ENCODE assay signal across 26 cellular contexts in the genomic region with DNA sequence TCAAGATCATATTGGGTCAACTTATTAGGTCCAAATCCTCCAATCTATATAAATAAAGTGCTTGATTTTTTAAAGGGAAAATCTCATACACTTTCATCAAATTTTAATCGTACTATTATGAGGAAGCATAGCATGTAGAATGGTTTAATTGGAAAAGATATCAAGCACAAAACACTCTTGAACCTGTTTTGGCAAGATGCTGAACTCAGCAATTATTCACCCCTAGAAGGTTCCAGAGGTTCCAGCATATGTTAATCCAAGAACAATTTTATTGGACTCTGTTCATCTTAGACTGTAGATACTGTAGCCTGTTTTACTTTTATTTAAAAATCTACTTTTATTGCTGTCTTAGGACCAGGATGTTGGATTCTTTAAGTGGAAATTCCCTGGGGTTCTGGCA.
"Had no signal": no experiment of that assay in that cellular context is flagged by ENCODE, and none has a peak within 500 bp of the region (broad histone marks: within the 10 kb centered on the region; RNA-seq: fewer than 3 reads in every experiment).

No MANE protein-coding gene starts in this region.

- H3K27ac Mint-ChIP-seq: naive thymus-derived CD4-positive, alpha-beta T cell; natural killer cell treated with Interleukin-12 subunit alpha and Interleukin-12 subunit beta and Interleukin-15 and Interleukin-18, amount 100 ng/mL, for 72 hours; progenitor cell of endocrine pancreas; stimulated activated naive CD8-positive, alpha-beta T cell treated with anti-CD3 and anti-CD28 coated beads, Interleukin-15, Interleukin-2, amounts not matched to agents 100 ng/mL and 50 ng/mL, for 24 hours had no signal

- H3K4me1 Mint-ChIP-seq: naive thymus-derived CD4-positive, alpha-beta T cell had no signal

- FAIRE-seq: urothelium cell line had no signal

- H3K36me3 ChIP-seq: left ventricle myocardium inferior, ovary, right atrium auricular region, suprapubic skin, thoracic aorta, tibial artery, upper lobe of right lung had no signal

- H2AFZ ChIP-seq: hepatocyte had no signal

- DNase-seq: islet precursor cell; left ventricle myocardium inferior; mesendoderm; midbrain; mucosa of descending colon; naive thymus-derived CD4-positive, alpha-beta T cell; ovary; stimulated activated CD4-positive, alpha-beta T cell treated with anti-CD3 and anti-CD28 coated beads, Interleukin-12 subunit alpha, Interleukin-12 subunit beta, amount 100 ng/mL, for 4 hours; stimulated activated CD4-positive, alpha-beta T cell treated with anti-CD3 and anti-CD28 coated beads, Interleukin-15, amount 100 ng/mL, for 24 hours; stimulated activated CD4-positive, alpha-beta T cell treated with anti-CD3 and anti-CD28 coated beads, Interleukin-2, amount 100 ng/mL, for 24 hours; stimulated activated CD4-positive, alpha-beta T cell treated with anti-CD3 and anti-CD28 coated beads, Interleukin-4, amount 100 ng/mL, for 1 hour; stimulated activated naive CD4-positive, alpha-beta T cell; tibial artery; trophoblast cell; upper lobe of right lung had no signal

- H3K4me3 Mint-ChIP-seq: naive thymus-derived CD4-positive, alpha-beta T cell; natural killer cell treated with Interleukin-12 subunit alpha and Interleukin-12 subunit beta and Interleukin-15 and Interleukin-18, amount 100 ng/mL, for 72 hours; stimulated activated naive CD8-positive, alpha-beta T cell treated with anti-CD3 and anti-CD28 coated beads, Interleukin-15, Interleukin-2, amounts not matched to agents 100 ng/mL and 50 ng/mL, for 24 hours had no signal

- H3K79me2 ChIP-seq: hepatocyte had no signal

- H3K36me3 Mint-ChIP-seq: naive thymus-derived CD4-positive, alpha-beta T cell; natural killer cell treated with Interleukin-12 subunit alpha and Interleukin-12 subunit beta and Interleukin-15 and Interleukin-18, amount 100 ng/mL, for 72 hours had no signal

- H3K4me3 ChIP-seq: hepatocyte, left ventricle myocardium inferior, lung, mucosa of descending colon, ovary, right atrium auricular region, skin epidermis, suprapubic skin, thoracic aorta, tibial artery, upper lobe of right lung had no signal

- H3K4me1 ChIP-seq: left ventricle myocardium inferior, right atrium auricular region, suprapubic skin, upper lobe of right lung had no signal

- H3K27me3 ChIP-seq: hepatocyte, ovary, right atrium auricular region, suprapubic skin, tibial artery, upper lobe of right lung had no signal

- H3K4me2 ChIP-seq: hepatocyte had no signal

- H3K9me3 ChIP-seq: mucosa of descending colon, ovary, suprapubic skin, thoracic aorta, tibial artery, upper lobe of right lung had no signal

- H3K27ac ChIP-seq: hepatocyte, left ventricle myocardium inferior, ovary, right atrium auricular region, skin epidermis, suprapubic skin, thoracic aorta, tibial artery, upper lobe of right lung had no signal

- H3K9me3 Mint-ChIP-seq: naive thymus-derived CD4-positive, alpha-beta T cell; natural killer cell treated with Interleukin-12 subunit alpha and Interleukin-12 subunit beta and Interleukin-15 and Interleukin-18, amount 100 ng/mL, for 72 hours; stimulated activated naive CD8-positive, alpha-beta T cell treated with anti-CD3 and anti-CD28 coated beads, Interleukin-15, Interleukin-2, amounts not matched to agents 100 ng/mL and 50 ng/mL, for 24 hours had no signal

- ATAC-seq: mucosa of descending colon; naive thymus-derived CD4-positive, alpha-beta T cell; natural killer cell treated with Interleukin-12 subunit alpha and Interleukin-12 subunit beta and Interleukin-15 and Interleukin-18, amount 100 ng/mL, for 72 hours; sciatic nerve; upper lobe of right lung had no signal
